ENCODE assay signal across 17 cellular contexts in genomic region chr2:240603846-240604245, GRCh38. TPM values are rescaled to one million over a fixed set of nuclear protein-coding genes. Genes with fewer than 3 reads are reported as not detected.
A peak's percentile ranks its signal among the peaks of the same experiment; 100 is the strongest.
DNase-seq lines count a peak whose midpoint lies in the region; ATAC-seq, FAIRE-seq and TF ChIP-seq lines count a peak whose summit lies in the region.
"Had no signal": no experiment of that assay in that cellular context is flagged by ENCODE, and none has a peak within 500 bp of the region (broad histone marks: within the 10 kb centered on the region; RNA-seq: fewer than 3 reads in every experiment).

No MANE protein-coding gene starts in this region.

- peaks cover 0 to 2% (median 0%) of the 10 kb centered on the region in 3 donors for H3K27me3 Mint-ChIP-seq in immature natural killer cell (ENCODE audit: low read depth in 3 of 3)

- no peaks in the 10 kb centered on the region; the same call in 1 of the 2 replicates for H3K4me1 ChIP-seq in HEK293 (ENCODE audit: control insufficient read depth, insufficient read depth, low read length)
- peaks cover 65% of the 10 kb centered on the region for H3K4me1 ChIP-seq in HepG2 (ENCODE audit: insufficient read depth, low read length)
- peaks cover 0 to 38% (median 8%) of the 10 kb centered on the region in 6 donors for H3K4me1 ChIP-seq in spleen

- intact Hi-C loops in HepG2 (cut with micrococcal nuclease; ENCODE audit: unreplicated experiment) (loop anchor here (1.0 to 10.0 kb wide), 2 partner anchors 18 to 231 kb away; partner anchors contain the start of gene CAPN10), spleen (cut with DNase I; ENCODE audit: low total_unique reads) (no loop called here)

- H2AFZ ChIP-seq in HepG2 (ENCODE audit: low read length) = no peak overlapping the region

- ATAC-seq in HepG2 = peak; percentile 7
- ATAC-seq in HG03025 (IDR thresholded peaks at IDR 0.05; ENCODE audit: low FRiP score, unreplicated experiment) = no peak

- TF ChIP-seq RAD21 in HepG2 (CRISPR knock-in tag; IDR thresholded peaks at IDR 0.05) = no peak

- H3K27ac Mint-ChIP-seq in immature natural killer cell = no peak overlapping the region

- H3K27me3 ChIP-seq in HepG2 (ENCODE audit: control insufficient read depth in 1 of 2, insufficient read depth in 2 of 2, low read length in 2 of 2) = no peaks in the 10 kb centered on the region
- H3K27me3 ChIP-seq in spleen (replicated peaks in 1 of 7) = no peaks in the 10 kb centered on the region

- TF ChIP-seq POLR2A in HepG2 (IDR thresholded peaks at IDR 0.05; ENCODE audit: insufficient read depth in 1 of 2, low read depth in 2 of 2, low read length in 2 of 2) = no peak
- no peak for TF ChIP-seq POLR2A in spleen (IDR thresholded peaks at IDR 0.05)

- POLR2A ChIA-PET in HEK293 (lab: Yijun Ruan, JAX) = interaction anchor here (0.7 to 1.1 kb wide), 2 partner anchors 18 to 38 kb away, joined by 3 to 6 read pairs; partner anchors contain the start of gene CAPN10
- POLR2A ChIA-PET in HepG2 (lab: Yijun Ruan, JAX) = interaction anchor here (0.8 to 9.7 kb wide), 14 partner anchors 9 to 270 kb away, joined by 3 to 147 read pairs (median 4); partner anchors contain the start of genes CAPN10, DUSP28, GPR35 and RNPEPL1

- H4K20me1 ChIP-seq in HepG2 (ENCODE audit: insufficient read depth, low read length) = 0 out of 2 replicates have a peak, but pooled peaks cover 5% of the 10 kb centered on the region

- no peak for FAIRE-seq in HepG2 (lab: Jason Lieb, UNC)
- FAIRE-seq: A549, G401.6, GM12878 had no signal

- peaks cover 36% of the 10 kb centered on the region for H3K79me2 ChIP-seq in HepG2 (ENCODE audit: insufficient read depth, low read length)

- BruUV-seq in HepG2 (replicated peaks; lab: Mats Ljungman, UMichigan) = no TSS peak

- peak; percentile 14 for DNase-seq in activated CD8-positive, alpha-beta memory T cell treated with anti-CD3 and anti-CD28 coated beads, Interleukin-2, amount 50 U/mL, for 4 hours
- no peak for DNase-seq in activated CD8-positive, alpha-beta memory T cell treated with anti-CD3 and anti-CD28 coated beads for 24 hours
- no peak for DNase-seq in HepG2 (ENCODE audit: low spot score)
- DNase-seq in spleen = peak; percentile 66
- DNase-seq in NCI-H2227 (lab: John Stamatoyannopoulos, UW; ENCODE audit: unreplicated experiment) = no peak
- DNase-seq in immature natural killer cell = no peak
- DNase-seq: activated gamma-delta T cell treated with Interleukin-2 at 50 U/mL for 16 hours; cortex of kidney; NCI-H1417 treated with DMSO at 0.1 percent for 48 hours; NCI-H2171; stimulated activated CD4-positive, alpha-beta T cell treated with anti-CD3 and anti-CD28 coated beads, Interleukin-2, amount 100 ng/mL, for 48 hours had no signal

- H3K36me3 Mint-ChIP-seq in immature natural killer cell = no peaks in the 10 kb centered on the region

- H3K27ac ChIP-seq in HEK293 (ENCODE audit: extremely low read depth, low read depth, low read length) (no peak overlapping the region), HepG2 (ENCODE audit: extremely low read length, insufficient read depth, low read length) (peak overlapping the region; percentile 91), spleen (peak overlapping the region in 1 of 8 donors; percentile 61)
- H3K27ac ChIP-seq: A549, SK-N-MC had no signal

- no peak overlapping the region for H3K4me3 Mint-ChIP-seq in immature natural killer cell

- in situ Hi-C loops in HepG2 (cut with HindIII; ENCODE audit: extremely low pct_ligation_motif_present, low pct_unique_long_range_greater_than_20kb) = no loop called here

- TF ChIP-seq EP300 in HepG2 (IDR thresholded peaks at IDR 0.05; ENCODE audit: low read depth in 2 of 2, low read length in 2 of 2) (no peak), HepG2 (CRISPR knock-in tag; IDR thresholded peaks at IDR 0.05; ENCODE audit: borderline replicate concordance) (no peak)

- 80% methylated on average over 10 of the region's 10 CpGs for WGBS in HepG2 (ENCODE audit: low lambda C conversion rate)
- WGBS in spleen, 5 donors = 87 to 91% (median 90%) methylated on average over 10 of the region's 10 CpGs

- TF ChIP-seq CTCF in HEK293 (tag by site-specific recombination; IDR thresholded peaks at IDR 0.05) = no peak
- TF ChIP-seq CTCF in HepG2 (CRISPR knock-in tag; IDR thresholded peaks at IDR 0.05) = no peak
- no peak for TF ChIP-seq CTCF in spleen (IDR thresholded peaks at IDR 0.05 in 8 of 11, conservative IDR thresholded peaks at IDR 0.05 in 3 of 11)

- peaks cover 2 to 9% of the 10 kb centered on the region in 2 donors for H3K4me1 Mint-ChIP-seq in immature natural killer cell

- H3K36me3 ChIP-seq in HEK293 (ENCODE audit: control insufficient read depth in 2 of 2, insufficient read depth in 1 of 2, low read length in 2 of 2) (peaks cover 0 to 19% of the 10 kb centered on the region in 2 experiments; a peak in 2 of 3 replicates), HepG2 (replicated peaks in 1 of 2; ENCODE audit: control insufficient read depth in 1 of 2, insufficient read depth in 2 of 2, low read length in 2 of 2) (no peaks in the 10 kb centered on the region), spleen (peaks cover 0 to 45% (median 18%) of the 10 kb centered on the region in 6 donors)

- no peaks in the 10 kb centered on the region for H3K9me3 Mint-ChIP-seq in immature natural killer cell

- peak overlapping the region; percentile 91 for H3K4me2 ChIP-seq in HepG2 (ENCODE audit: low read depth, low read length)
- H3K4me2 ChIP-seq: A549 had no signal

- CTCF ChIA-PET in HEK293 (lab: Yijun Ruan, JAX) = interaction anchor here (0.7 to 1.4 kb wide), 4 partner anchors 10 to 107 kb away, joined by 3 to 4 read pairs (median 3); no protein-coding TSS in a partner anchor
- CTCF ChIA-PET in HepG2 (lab: Yijun Ruan, JAX; ENCODE audit: low intra/inter-chr PET ratio, low total read pairs) = interaction anchor here (1.1 to 1.4 kb wide), 3 partner anchors 17 to 90 kb away, joined by 4 to 5 read pairs (median 4); partner anchors contain the start of gene CAPN10

- no peak overlapping the region for H3K4me3 ChIP-seq in HEK293 (ENCODE audit: low read depth, low read length)
- H3K4me3 ChIP-seq in HepG2 (replicated peaks in 1 of 3; ENCODE audit: insufficient read depth in 1 of 3, low read depth in 2 of 3, low read length in 3 of 3) = peak overlapping the region in 1 of 3 experiments; percentile 74; a peak in 1 of 6 replicates
- H3K4me3 ChIP-seq in spleen = no peak overlapping the region
- H3K4me3 ChIP-seq: A549, GM12878, SK-N-MC had no signal

- peak overlapping the region; percentile 78 for H3K9ac ChIP-seq in HepG2 (ENCODE audit: insufficient read depth, low read depth, low read length)

- H3K9me3 ChIP-seq in HEK293 (ENCODE audit: control insufficient read depth, insufficient read depth, low read depth, low read length) (no peaks in the 10 kb centered on the region), HepG2 (ENCODE audit: low read length) (no peaks in the 10 kb centered on the region), spleen (no peaks in the 10 kb centered on the region)
- H3K9me3 ChIP-seq: A549 had no signal

RNA-seq across cellular contexts. Expression of gene CAPN10, which starts 17.3 kb away (rescaled TPM):
- 16.5 and 32.4 TPM in 2 replicates for total RNA-seq in HepG2 (2016; rRNA removed; fragmentation: Illumina TruSeq; extraction: Trizol)
- total RNA-seq in HepG2 (2016; cell fraction: cytosol; rRNA removed; fragmentation: Illumina TruSeq; extraction: Trizol; ENCODE audit: low read depth) = 18.3 and 20.3 TPM in 2 replicates
- total RNA-seq in HepG2 (2016; cell fraction: insoluble cytoplasmic fraction; rRNA removed; fragmentation: Illumina TruSeq; extraction: Trizol) = 16.1 and 35.0 TPM in 2 replicates
- 28.2 and 28.4 TPM in 2 replicates for total RNA-seq in HepG2 (2016; cell fraction: membrane; rRNA removed; fragmentation: Illumina TruSeq; extraction: Trizol)
- total RNA-seq in HepG2 (2016; cell fraction: nucleus; rRNA removed; fragmentation: Illumina TruSeq; extraction: Trizol) = 26.3 and 36.2 TPM in 2 replicates
- polyA plus RNA-seq in HepG2 (2011; rRNA removed) = 27.6 and 40.7 TPM in 2 replicates
- 15.8 and 24.7 TPM in 2 replicates for polyA plus RNA-seq in HepG2 (2011; cell fraction: cytosol; rRNA removed)
- polyA plus RNA-seq in HepG2 (2011; cell fraction: nucleus; rRNA removed) = 157 and 173 TPM in 2 replicates
- 24.4 and 27.6 TPM in 2 replicates for polyA plus RNA-seq in HepG2 (2012)
- polyA plus RNA-seq in HepG2 (2016; cell fraction: cytosol; fragmentation: Illumina TruSeq; extraction: Trizol; ENCODE audit: low read depth) = 9.1 and 9.4 TPM in 2 replicates
- polyA plus RNA-seq in HepG2 (2016; cell fraction: insoluble cytoplasmic fraction; fragmentation: Illumina TruSeq; extraction: Trizol; ENCODE audit: low read depth) = 17.4 and 18.2 TPM in 2 replicates
- 15.5 and 17.2 TPM in 2 replicates for polyA plus RNA-seq in HepG2 (2016; cell fraction: membrane; fragmentation: Illumina TruSeq; extraction: Trizol; ENCODE audit: low read depth)
- polyA plus RNA-seq in HepG2 (2016; cell fraction: nucleus; fragmentation: Illumina TruSeq; extraction: Trizol; ENCODE audit: insufficient read depth, low read depth) = 59.4 and 61.4 TPM in 2 replicates
- 11.2 and 33.8 TPM in 2 replicates for polyA minus RNA-seq in HepG2 (2011; rRNA and poly(A)+ RNA removed; ENCODE audit: low replicate concordance)
- 10.8 TPM in 2 replicates for polyA minus RNA-seq in HepG2 (2011; cell fraction: cytosol; rRNA and poly(A)+ RNA removed)
- 50.0 and 57.6 TPM in 2 replicates for polyA minus RNA-seq in HepG2 (2011; cell fraction: nucleus; rRNA and poly(A)+ RNA removed)
- 10 to 100 TPM; 43.0 to 82.6 (median 59.4) TPM for total RNA-seq in spleen
- 10 to 100 TPM; 34.7 to 83.1 (median 66.1) TPM for polyA plus RNA-seq in spleen
- polyA plus RNA-seq in immature natural killer cell = 10 to 100 TPM in 2 of 3 donors, 1 to 10 TPM in 1; 9.7 to 22.5 (median 11.6) TPM

RNA-seq across cellular contexts. Expression of gene GPR35, which starts 21.4 kb away (rescaled TPM):
- 21.6 and 27.1 TPM in 2 replicates for total RNA-seq in HepG2 (2016; rRNA removed; fragmentation: Illumina TruSeq; extraction: Trizol)
- total RNA-seq in HepG2 (2016; cell fraction: cytosol; rRNA removed; fragmentation: Illumina TruSeq; extraction: Trizol; ENCODE audit: low read depth) = 10.2 and 10.8 TPM in 2 replicates
- total RNA-seq in HepG2 (2016; cell fraction: insoluble cytoplasmic fraction; rRNA removed; fragmentation: Illumina TruSeq; extraction: Trizol) = 21.3 and 26.9 TPM in 2 replicates
- 25.5 and 33.7 TPM in 2 replicates for total RNA-seq in HepG2 (2016; cell fraction: membrane; rRNA removed; fragmentation: Illumina TruSeq; extraction: Trizol)
- total RNA-seq in HepG2 (2016; cell fraction: nucleus; rRNA removed; fragmentation: Illumina TruSeq; extraction: Trizol) = 19.4 and 20.1 TPM in 2 replicates
- 44.2 and 60.8 TPM in 2 replicates for polyA plus RNA-seq in HepG2 (2011; rRNA removed)
- polyA plus RNA-seq in HepG2 (2011; cell fraction: cytosol; rRNA removed) = 37.9 and 80.2 TPM in 2 replicates
- 150 and 165 TPM in 2 replicates for polyA plus RNA-seq in HepG2 (2011; cell fraction: nucleus; rRNA removed)
- 34.0 and 39.9 TPM in 2 replicates for polyA plus RNA-seq in HepG2 (2012)
- polyA plus RNA-seq in HepG2 (2016; cell fraction: cytosol; fragmentation: Illumina TruSeq; extraction: Trizol; ENCODE audit: low read depth) = 6.5 and 7.6 TPM in 2 replicates
- polyA plus RNA-seq in HepG2 (2016; cell fraction: insoluble cytoplasmic fraction; fragmentation: Illumina TruSeq; extraction: Trizol; ENCODE audit: low read depth) = 14.4 and 15.8 TPM in 2 replicates
- 17.8 and 17.9 TPM in 2 replicates for polyA plus RNA-seq in HepG2 (2016; cell fraction: membrane; fragmentation: Illumina TruSeq; extraction: Trizol; ENCODE audit: low read depth)
- 29.6 and 37.8 TPM in 2 replicates for polyA plus RNA-seq in HepG2 (2016; cell fraction: nucleus; fragmentation: Illumina TruSeq; extraction: Trizol; ENCODE audit: insufficient read depth, low read depth)
- polyA minus RNA-seq in HepG2 (2011; rRNA and poly(A)+ RNA removed; ENCODE audit: low replicate concordance) = 0.14 and 219 TPM in 2 replicates
- 44.3 and 46.7 TPM in 2 replicates for polyA minus RNA-seq in HepG2 (2011; cell fraction: cytosol; rRNA and poly(A)+ RNA removed)
- 30.9 and 33.3 TPM in 2 replicates for polyA minus RNA-seq in HepG2 (2011; cell fraction: nucleus; rRNA and poly(A)+ RNA removed)
- total RNA-seq in spleen = 10 to 100 TPM; 10.3 to 25.3 (median 18.7) TPM
- 10 to 100 TPM in 2 of 3 donors, 1 to 10 TPM in 1; 7.4 to 19.1 (median 17.8) TPM for polyA plus RNA-seq in spleen
- polyA plus RNA-seq in immature natural killer cell = 1 to 10 TPM in 1 of 3 donors, under 1 TPM in 1, not detected in 1; 0.89 to 1.6 TPM

RNA-seq across cellular contexts. Expression of gene RNPEPL1, which starts 35.6 kb away (rescaled TPM):
- 13.0 and 27.6 TPM in 2 replicates for total RNA-seq in HepG2 (2016; rRNA removed; fragmentation: Illumina TruSeq; extraction: Trizol)
- 21.9 and 24.8 TPM in 2 replicates for total RNA-seq in HepG2 (2016; cell fraction: cytosol; rRNA removed; fragmentation: Illumina TruSeq; extraction: Trizol; ENCODE audit: low read depth)
- total RNA-seq in HepG2 (2016; cell fraction: insoluble cytoplasmic fraction; rRNA removed; fragmentation: Illumina TruSeq; extraction: Trizol) = 12.9 and 23.2 TPM in 2 replicates
- 50.1 and 53.8 TPM in 2 replicates for total RNA-seq in HepG2 (2016; cell fraction: membrane; rRNA removed; fragmentation: Illumina TruSeq; extraction: Trizol)
- 17.5 and 21.9 TPM in 2 replicates for total RNA-seq in HepG2 (2016; cell fraction: nucleus; rRNA removed; fragmentation: Illumina TruSeq; extraction: Trizol)
- 18.0 and 28.8 TPM in 2 replicates for polyA plus RNA-seq in HepG2 (2011; rRNA removed)
- polyA plus RNA-seq in HepG2 (2011; cell fraction: cytosol; rRNA removed) = 20.3 and 26.3 TPM in 2 replicates
- polyA plus RNA-seq in HepG2 (2011; cell fraction: nucleus; rRNA removed) = 94.3 and 114 TPM in 2 replicates
- 37.2 and 56.3 TPM in 2 replicates for polyA plus RNA-seq in HepG2 (2012)
- polyA plus RNA-seq in HepG2 (2016; cell fraction: cytosol; fragmentation: Illumina TruSeq; extraction: Trizol; ENCODE audit: low read depth) = 43.4 and 46.1 TPM in 2 replicates
- 40.1 and 49.6 TPM in 2 replicates for polyA plus RNA-seq in HepG2 (2016; cell fraction: insoluble cytoplasmic fraction; fragmentation: Illumina TruSeq; extraction: Trizol; ENCODE audit: low read depth)
- polyA plus RNA-seq in HepG2 (2016; cell fraction: membrane; fragmentation: Illumina TruSeq; extraction: Trizol; ENCODE audit: low read depth) = 85.0 and 102 TPM in 2 replicates
- 57.9 and 59.3 TPM in 2 replicates for polyA plus RNA-seq in HepG2 (2016; cell fraction: nucleus; fragmentation: Illumina TruSeq; extraction: Trizol; ENCODE audit: insufficient read depth, low read depth)
- polyA minus RNA-seq in HepG2 (2011; rRNA and poly(A)+ RNA removed; ENCODE audit: low replicate concordance) = 15.3 and 64.5 TPM in 2 replicates
- polyA minus RNA-seq in HepG2 (2011; cell fraction: cytosol; rRNA and poly(A)+ RNA removed) = 55.0 and 57.6 TPM in 2 replicates
- polyA minus RNA-seq in HepG2 (2011; cell fraction: nucleus; rRNA and poly(A)+ RNA removed) = 18.6 and 21.0 TPM in 2 replicates
- 100 to 1,000 TPM in 2 of 7 donors, 10 to 100 TPM in 5; 57.2 to 116 (median 73.0) TPM for total RNA-seq in spleen
- 100 to 1,000 TPM in 2 of 3 donors, 10 to 100 TPM in 1; 79.8 to 165 (median 107) TPM for polyA plus RNA-seq in spleen
- polyA plus RNA-seq in immature natural killer cell = 10 to 100 TPM; 46.5 to 51.4 (median 49.9) TPM

RNA-seq across cellular contexts. Expression of gene DUSP28, which starts 43.7 kb away (rescaled TPM):
- total RNA-seq in HepG2 (2016; rRNA removed; fragmentation: Illumina TruSeq; extraction: Trizol) (2.5 and 5.2 TPM in 2 replicates), spleen (10 to 100 TPM in 1 of 7 donors, 1 to 10 TPM in 6; 5.9 to 13.6 (median 7.1) TPM)
- total RNA-seq in HepG2 (2016; cell fraction: cytosol; rRNA removed; fragmentation: Illumina TruSeq; extraction: Trizol; ENCODE audit: low read depth) = 4.5 and 4.9 TPM in 2 replicates
- 2.9 and 5.6 TPM in 2 replicates for total RNA-seq in HepG2 (2016; cell fraction: insoluble cytoplasmic fraction; rRNA removed; fragmentation: Illumina TruSeq; extraction: Trizol)
- 6.2 and 6.3 TPM in 2 replicates for total RNA-seq in HepG2 (2016; cell fraction: membrane; rRNA removed; fragmentation: Illumina TruSeq; extraction: Trizol)
- 7.1 TPM in 2 replicates for total RNA-seq in HepG2 (2016; cell fraction: nucleus; rRNA removed; fragmentation: Illumina TruSeq; extraction: Trizol)
- polyA plus RNA-seq in HepG2 (2011; rRNA removed) (6.7 and 8.6 TPM in 2 replicates), spleen (1 to 10 TPM; 6.5 to 9.0 (median 7.9) TPM), immature natural killer cell (10 to 100 TPM; 13.7 to 27.4 (median 27.4) TPM)
- polyA plus RNA-seq in HepG2 (2011; cell fraction: cytosol; rRNA removed) = 3.4 and 4.1 TPM in 2 replicates
- 6.6 and 6.7 TPM in 2 replicates for polyA plus RNA-seq in HepG2 (2011; cell fraction: nucleus; rRNA removed)
- 5.4 and 6.8 TPM in 2 replicates for polyA plus RNA-seq in HepG2 (2012)
- polyA plus RNA-seq in HepG2 (2016; cell fraction: cytosol; fragmentation: Illumina TruSeq; extraction: Trizol; ENCODE audit: low read depth) = 4.9 and 6.2 TPM in 2 replicates
- polyA plus RNA-seq in HepG2 (2016; cell fraction: insoluble cytoplasmic fraction; fragmentation: Illumina TruSeq; extraction: Trizol; ENCODE audit: low read depth) = 3.9 and 4.1 TPM in 2 replicates
- 5.5 and 7.1 TPM in 2 replicates for polyA plus RNA-seq in HepG2 (2016; cell fraction: membrane; fragmentation: Illumina TruSeq; extraction: Trizol; ENCODE audit: low read depth)
- polyA plus RNA-seq in HepG2 (2016; cell fraction: nucleus; fragmentation: Illumina TruSeq; extraction: Trizol; ENCODE audit: insufficient read depth, low read depth) = 11.1 and 15.5 TPM in 2 replicates
- 2.8 and 4.2 TPM in 2 replicates for polyA minus RNA-seq in HepG2 (2011; rRNA and poly(A)+ RNA removed; ENCODE audit: low replicate concordance)
- 1.7 and 2.2 TPM in 2 replicates for polyA minus RNA-seq in HepG2 (2011; cell fraction: cytosol; rRNA and poly(A)+ RNA removed)
- polyA minus RNA-seq in HepG2 (2011; cell fraction: nucleus; rRNA and poly(A)+ RNA removed) = 11.5 and 12.3 TPM in 2 replicates

RNA-seq across cellular contexts. Expression of gene ANKMY1, which starts 46.1 kb away (rescaled TPM):
- total RNA-seq in HepG2 (2016; rRNA removed; fragmentation: Illumina TruSeq; extraction: Trizol) (7.3 and 11.7 TPM in 2 replicates), spleen (10 to 100 TPM; 26.5 to 45.5 (median 30.1) TPM)
- total RNA-seq in HepG2 (2016; cell fraction: cytosol; rRNA removed; fragmentation: Illumina TruSeq; extraction: Trizol; ENCODE audit: low read depth) = 9.7 and 12.6 TPM in 2 replicates
- 8.8 and 12.4 TPM in 2 replicates for total RNA-seq in HepG2 (2016; cell fraction: insoluble cytoplasmic fraction; rRNA removed; fragmentation: Illumina TruSeq; extraction: Trizol)
- 10.6 and 11.9 TPM in 2 replicates for total RNA-seq in HepG2 (2016; cell fraction: membrane; rRNA removed; fragmentation: Illumina TruSeq; extraction: Trizol)
- total RNA-seq in HepG2 (2016; cell fraction: nucleus; rRNA removed; fragmentation: Illumina TruSeq; extraction: Trizol) = 23.2 and 30.1 TPM in 2 replicates
- polyA plus RNA-seq in HepG2 (2011; rRNA removed) (18.8 and 20.5 TPM in 2 replicates), spleen (10 to 100 TPM in 1 of 3 donors, 1 to 10 TPM in 2; 7.6 to 11.4 (median 8.1) TPM), immature natural killer cell (10 to 100 TPM in 1 of 3 donors, 1 to 10 TPM in 2; 5.6 to 12.4 (median 7.3) TPM)
- polyA plus RNA-seq in HepG2 (2011; cell fraction: cytosol; rRNA removed) = 11.7 and 12.1 TPM in 2 replicates
- 55.1 and 66.4 TPM in 2 replicates for polyA plus RNA-seq in HepG2 (2011; cell fraction: nucleus; rRNA removed)
- polyA plus RNA-seq in HepG2 (2012) = 8.0 and 8.9 TPM in 2 replicates
- 2.6 and 3.4 TPM in 2 replicates for polyA plus RNA-seq in HepG2 (2016; cell fraction: cytosol; fragmentation: Illumina TruSeq; extraction: Trizol; ENCODE audit: low read depth)
- polyA plus RNA-seq in HepG2 (2016; cell fraction: insoluble cytoplasmic fraction; fragmentation: Illumina TruSeq; extraction: Trizol; ENCODE audit: low read depth) = 7.8 and 8.8 TPM in 2 replicates
- 4.9 and 6.3 TPM in 2 replicates for polyA plus RNA-seq in HepG2 (2016; cell fraction: membrane; fragmentation: Illumina TruSeq; extraction: Trizol; ENCODE audit: low read depth)
- polyA plus RNA-seq in HepG2 (2016; cell fraction: nucleus; fragmentation: Illumina TruSeq; extraction: Trizol; ENCODE audit: insufficient read depth, low read depth) = 30.4 and 35.4 TPM in 2 replicates
- polyA minus RNA-seq in HepG2 (2011; rRNA and poly(A)+ RNA removed; ENCODE audit: low replicate concordance) = 41.3 and 43.1 TPM in 2 replicates
- 6.0 and 6.9 TPM in 2 replicates for polyA minus RNA-seq in HepG2 (2011; cell fraction: cytosol; rRNA and poly(A)+ RNA removed)
- polyA minus RNA-seq in HepG2 (2011; cell fraction: nucleus; rRNA and poly(A)+ RNA removed) = 52.8 and 56.1 TPM in 2 replicates

Comparison
In these comparisons a context has a peak if more than half of its experiments do, and no peak if none do; other contexts are left out.
1. DNase-seq: peak in activated CD8-positive, alpha-beta memory T cell treated with anti-CD3 and anti-CD28 coated beads, Interleukin-2, amount 50 U/mL, for 4 hours (single experiment) and spleen (single experiment); none in activated CD8-positive, alpha-beta memory T cell treated with anti-CD3 and anti-CD28 coated beads for 24 hours (single experiment), HepG2 (single experiment), NCI-H2227 (single experiment) and immature natural killer cell (0 of 3).